In genomic region chr1:32767156-32767555, GRCh38 we compare ENCODE assay signal across 15 cellular contexts. TPM values are rescaled to one million over a fixed set of nuclear protein-coding genes. Genes with fewer than 3 reads are reported as not detected.
DNase-seq lines count a peak whose midpoint lies in the region; ATAC-seq and TF ChIP-seq lines count a peak whose summit lies in the region.
"Had no signal": no experiment of that assay in that cellular context is flagged by ENCODE, and none has a peak within 500 bp of the region (broad histone marks: within the 10 kb centered on the region; RNA-seq: fewer than 3 reads in every experiment).

No MANE protein-coding gene starts in this region.

- H3K36me3 ChIP-seq in mammary epithelial cell (ENCODE audit: insufficient read depth, low read length) (peaks cover 6% of the 10 kb centered on the region), mucosa of stomach (ENCODE audit: control insufficient read depth, insufficient read depth, low read length) (peaks cover 4% of the 10 kb centered on the region), upper lobe of right lung (peaks cover 11% of the 10 kb centered on the region)

- ATAC-seq in upper lobe of right lung (no peak), GM21367 (IDR thresholded peaks at IDR 0.05; ENCODE audit: unreplicated experiment) (no peak)

- CTCF ChIA-PET in MCF 10A (lab: Yijun Ruan, JAX) (interaction anchor here (0.5 to 18.4 kb wide), 4 partner anchors 12 to 247 kb away, joined by 3 to 418 read pairs (median 4); no protein-coding TSS in a partner anchor), mammary epithelial cell (lab: Charles Lee; ENCODE audit: low non-redundant PET) (no interaction called here)

- H3K27me3 Mint-ChIP-seq in MCF 10A (ENCODE audit: insufficient read depth, unreplicated experiment) (no peaks in the 10 kb centered on the region), endothelial cell (ENCODE audit: unreplicated experiment) (peaks cover 4% of the 10 kb centered on the region)

- H3K4me1 ChIP-seq in mammary epithelial cell (ENCODE audit: insufficient read depth, low read length) (peaks cover 60% of the 10 kb centered on the region), mucosa of stomach (ENCODE audit: control insufficient read depth, insufficient read depth, low read length) (peaks cover 50% of the 10 kb centered on the region), upper lobe of right lung (peaks cover 30% of the 10 kb centered on the region)

- H3K27me3 ChIP-seq in mammary epithelial cell (ENCODE audit: insufficient read depth, low read length) (no peaks in the 10 kb centered on the region), mucosa of stomach (ENCODE audit: control insufficient read depth, insufficient read depth, low read length) (no peaks in the 10 kb centered on the region), upper lobe of right lung (no peaks in the 10 kb centered on the region)
- H3K27me3 ChIP-seq: SJSA1 had no signal

- no peaks in the 10 kb centered on the region for H3K9me3 Mint-ChIP-seq in MCF 10A (ENCODE audit: unreplicated experiment)
- no peaks in the 10 kb centered on the region for H3K9me3 Mint-ChIP-seq in endothelial cell (ENCODE audit: unreplicated experiment)
- H3K9me3 Mint-ChIP-seq: CD8-positive, alpha-beta memory T cell had no signal

- WGBS in mammary epithelial cell (ENCODE audit: low coverage, missing lambda C conversion rate): 56% methylated on average over 8 of the region's 8 CpGs

- H3K9ac ChIP-seq in mammary epithelial cell (ENCODE audit: insufficient read depth, low read length): no peak overlapping the region
- peak overlapping the region; percentile 50 for H3K9ac ChIP-seq in mucosa of stomach (ENCODE audit: low read length)

- dilution Hi-C loops in mammary epithelial cell (cut with HindIII; ENCODE audit: low sequenced_read_pairs): loop anchor here (5.0 kb wide), 1 partner anchor 55 kb away; no protein-coding TSS in a partner anchor

- intact Hi-C loops in MCF 10A (cut with micrococcal nuclease) (no loop called here), mammary epithelial cell (cut with micrococcal nuclease) (no loop called here), upper lobe of right lung (cut with DNase I) (no loop called here)

- no peak overlapping the region for H3K4me2 ChIP-seq in mammary epithelial cell (ENCODE audit: insufficient read depth, low read depth, low read length)

- H3K27ac ChIP-seq in mammary epithelial cell (ENCODE audit: insufficient read depth, low read depth, low read length) (no peak overlapping the region), upper lobe of right lung (no peak overlapping the region)
- H3K27ac ChIP-seq: SJSA1 had no signal

- no peak overlapping the region for H3K4me3 Mint-ChIP-seq in MCF 10A (ENCODE audit: unreplicated experiment)
- H3K4me3 Mint-ChIP-seq in endothelial cell (ENCODE audit: unreplicated experiment): peak overlapping the region; percentile 21
- H3K4me3 Mint-ChIP-seq: CD8-positive, alpha-beta memory T cell had no signal

- DNase-seq in MCF 10A (ENCODE audit: unreplicated experiment): no peak
- DNase-seq in mammary epithelial cell: no peak
- no peak for DNase-seq in endothelial cell (ENCODE audit: low spot score)
- peak; percentile 25 for DNase-seq in upper lobe of right lung
- DNase-seq in activated CD8-positive, alpha-beta memory T cell treated with anti-CD3 and anti-CD28 coated beads for 24 hours: no peak
- DNase-seq in stimulated activated naive CD4-positive, alpha-beta T cell (lab: John Stamatoyannopoulos, UW): no peak
- DNase-seq: activated CD4-positive, alpha-beta T cell treated with anti-CD3 and anti-CD28 coated beads, Interleukin-2, amount 50 U/mL, for 1 hour; activated T-cell treated with anti-CD3 and anti-CD28 coated beads, Interleukin-2, amount 50 U/mL, for 48 hours; CD8-positive, alpha-beta memory T cell; GDM1; MV-4-11; NCI-H2107 had no signal

- H3K9me3 ChIP-seq in mammary epithelial cell (replicated peaks; ENCODE audit: insufficient read depth, low read length): no peaks in the 10 kb centered on the region
- no peaks in the 10 kb centered on the region for H3K9me3 ChIP-seq in mucosa of stomach (ENCODE audit: control insufficient read depth, low read length)
- H3K9me3 ChIP-seq in upper lobe of right lung: no peaks in the 10 kb centered on the region
- H3K9me3 ChIP-seq: SJSA1 had no signal

- H3K36me3 Mint-ChIP-seq in MCF 10A (ENCODE audit: insufficient read depth, unreplicated experiment): peaks cover 50% of the 10 kb centered on the region
- H3K36me3 Mint-ChIP-seq in endothelial cell (ENCODE audit: low read depth, unreplicated experiment): peaks cover 15% of the 10 kb centered on the region
- H3K36me3 Mint-ChIP-seq: CD8-positive, alpha-beta memory T cell had no signal

- peaks cover 70% of the 10 kb centered on the region for H3K79me2 ChIP-seq in mammary epithelial cell (ENCODE audit: insufficient read depth, low read length)

- H3K4me1 Mint-ChIP-seq in MCF 10A (ENCODE audit: insufficient read depth, unreplicated experiment) (peaks cover 32% of the 10 kb centered on the region), endothelial cell (ENCODE audit: unreplicated experiment) (peaks cover 20% of the 10 kb centered on the region)

- H2AFZ ChIP-seq in mammary epithelial cell (ENCODE audit: low read depth, low read length): no peak overlapping the region

- H3K4me3 ChIP-seq in mammary epithelial cell (replicated peaks in 1 of 3; ENCODE audit: insufficient read depth in 1 of 3, low read depth in 2 of 3, low read length in 3 of 3) (no peak overlapping the region), mucosa of stomach (ENCODE audit: low read length) (no peak overlapping the region), upper lobe of right lung (no peak overlapping the region)
- H3K4me3 ChIP-seq: SJSA1 had no signal

- in situ Hi-C loops in mammary epithelial cell (cut with MboI; ENCODE audit: low sequenced_read_pairs in 2 of 2): loop anchor here in 1 of 2 donors (5.0 kb wide), 1 partner anchor 50 kb away; no protein-coding TSS in a partner anchor

- BruUV-seq in MCF 10A (replicated peaks; lab: Mats Ljungman, UMichigan) (no TSS peak), mammary epithelial cell (replicated peaks; lab: Mats Ljungman, UMichigan) (no TSS peak)

- POLR2A ChIA-PET in MCF 10A (lab: Yijun Ruan, JAX): interaction anchor here (0.9 to 4.3 kb wide), 3 partner anchors 7 to 13 kb away, joined by 3 to 36 read pairs (median 4); no protein-coding TSS in a partner anchor

- H4K20me1 ChIP-seq in mammary epithelial cell (ENCODE audit: insufficient read depth, low read length): peaks cover 2% of the 10 kb centered on the region

- H3K27ac Mint-ChIP-seq in MCF 10A (ENCODE audit: low read depth, unreplicated experiment) (peak overlapping the region; percentile 46), endothelial cell (ENCODE audit: unreplicated experiment) (peak overlapping the region; percentile 36)

- TF ChIP-seq CTCF in MCF 10A (IDR thresholded peaks at IDR 0.05; ENCODE audit: unreplicated experiment) (no peak), mammary epithelial cell (conservative IDR thresholded peaks at IDR 0.05 in 1 of 2, IDR thresholded peaks at IDR 0.05 in 1 of 2; ENCODE audit: extremely low read depth in 1 of 2, insufficient read depth in 1 of 2, low read depth in 1 of 2, low read length in 2 of 2) (no peak), endothelial cell (IDR thresholded peaks at IDR 0.05; ENCODE audit: unreplicated experiment) (no peak), upper lobe of right lung (IDR thresholded peaks at IDR 0.05) (no peak)

RNA-seq across cellular contexts. Expression of gene YARS1, which starts 50.0 kb away (rescaled TPM):
- total RNA-seq in MCF 10A (2022): 347 and 372 TPM in 2 replicates
- 100 to 1,000 TPM; 165 to 219 TPM for total RNA-seq in mammary epithelial cell
- 92.6 TPM for polyA plus RNA-seq in mammary epithelial cell
- 346 TPM for polyA minus RNA-seq in mammary epithelial cell
- 73.2 TPM for total RNA-seq in endothelial cell (ENCODE audit: unreplicated experiment)
- total RNA-seq in upper lobe of right lung: 111 TPM

RNA-seq across cellular contexts. Expression of gene S100PBP, which starts 50.3 kb away (rescaled TPM):
- total RNA-seq in MCF 10A (2022) (24.4 and 34.1 TPM in 2 replicates), mammary epithelial cell (10 to 100 TPM; 31.2 to 41.7 TPM), endothelial cell (ENCODE audit: unreplicated experiment) (43.3 TPM), upper lobe of right lung (34.9 TPM)
- polyA plus RNA-seq in mammary epithelial cell: 12.4 TPM
- 42.7 TPM for polyA minus RNA-seq in mammary epithelial cell
